ENCODE assay signal across 12 cellular contexts in the genomic region with DNA sequence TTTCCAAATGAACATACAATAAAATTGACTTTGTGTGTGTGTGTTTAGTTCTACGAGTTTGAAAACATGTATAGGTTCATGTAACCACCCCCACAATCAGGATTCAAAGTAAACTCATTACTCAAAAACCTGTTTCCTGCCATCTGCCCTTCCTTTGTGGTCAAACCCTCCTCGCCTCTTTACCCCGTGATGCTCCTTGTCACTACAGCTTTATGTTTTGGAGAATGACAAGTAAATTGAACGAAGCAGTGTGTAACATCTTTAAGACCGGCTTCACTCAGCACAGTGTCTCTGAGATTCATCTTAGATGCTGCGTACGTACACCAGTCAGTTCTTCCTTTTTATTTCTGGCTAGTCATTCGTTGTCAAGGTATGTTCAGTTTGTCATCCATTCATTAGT. TPM values are rescaled to one million over a fixed set of nuclear protein-coding genes. Genes with fewer than 3 reads are reported as not detected.
DNase-seq lines count a peak whose midpoint lies in the region; ATAC-seq and TF ChIP-seq lines count a peak whose summit lies in the region.
"Had no signal": no experiment of that assay in that cellular context is flagged by ENCODE, and none has a peak within 500 bp of the region (broad histone marks: within the 10 kb centered on the region; RNA-seq: fewer than 3 reads in every experiment).

No MANE protein-coding gene starts in this region.

- no peak for TF ChIP-seq POLR2A in uterus (IDR thresholded peaks at IDR 0.05)

- no peak overlapping the region for H3K4me3 ChIP-seq in uterus
- H3K4me3 ChIP-seq: K562, suprapubic skin had no signal

- no peaks in the 10 kb centered on the region for H3K27me3 ChIP-seq in CD4-positive, alpha-beta T cell (ENCODE audit: control insufficient read depth, insufficient read depth, low read length)
- H3K27me3 ChIP-seq in uterus: no peaks in the 10 kb centered on the region

- H3K27me3 Mint-ChIP-seq in CD4-positive, alpha-beta T cell: no peaks in the 10 kb centered on the region
- no peaks in the 10 kb centered on the region for H3K27me3 Mint-ChIP-seq in natural killer cell treated with Interleukin-12 subunit alpha and Interleukin-12 subunit beta and Interleukin-15 and Interleukin-18, amount 100 ng/mL, for 72 hours

- no peaks in the 10 kb centered on the region for H3K36me3 ChIP-seq in KOPT-K1 (ENCODE audit: insufficient read depth, low read length)
- no peaks in the 10 kb centered on the region for H3K36me3 ChIP-seq in uterus
- H3K36me3 ChIP-seq: suprapubic skin had no signal

- H3K27ac Mint-ChIP-seq in CD4-positive, alpha-beta T cell: peak overlapping the region; percentile 34
- peak overlapping the region; percentile 70 to 89 for H3K27ac Mint-ChIP-seq in natural killer cell treated with Interleukin-12 subunit alpha and Interleukin-12 subunit beta and Interleukin-15 and Interleukin-18, amount 100 ng/mL, for 72 hours

- peaks cover 3% of the 10 kb centered on the region for H3K9me3 Mint-ChIP-seq in CD4-positive, alpha-beta T cell
- peaks cover 3% of the 10 kb centered on the region for H3K9me3 Mint-ChIP-seq in natural killer cell treated with Interleukin-12 subunit alpha and Interleukin-12 subunit beta and Interleukin-15 and Interleukin-18, amount 100 ng/mL, for 72 hours

- no peak for TF ChIP-seq CTCF in CD4-positive, alpha-beta T cell (IDR thresholded peaks at IDR 0.05)
- TF ChIP-seq CTCF in uterus (IDR thresholded peaks at IDR 0.05): no peak

- peaks cover 39% of the 10 kb centered on the region for H3K4me1 Mint-ChIP-seq in CD4-positive, alpha-beta T cell (ENCODE audit: low read depth)
- H3K4me1 Mint-ChIP-seq in natural killer cell treated with Interleukin-12 subunit alpha and Interleukin-12 subunit beta and Interleukin-15 and Interleukin-18, amount 100 ng/mL, for 72 hours (ENCODE audit: low read depth in 2 of 2): peaks cover 36 to 37% of the 10 kb centered on the region in 2 donors

- no peaks in the 10 kb centered on the region for H3K9me3 ChIP-seq in CD4-positive, alpha-beta T cell (ENCODE audit: control insufficient read depth, low read length)
- H3K9me3 ChIP-seq in KOPT-K1 (ENCODE audit: insufficient read depth, low read length, poor library complexity, severe bottlenecking): peaks cover 15% of the 10 kb centered on the region
- no peaks in the 10 kb centered on the region for H3K9me3 ChIP-seq in uterus
- H3K9me3 ChIP-seq: suprapubic skin had no signal

- CTCF ChIA-PET in CD4-positive, alpha-beta T cell (lab: Charles Lee): interaction anchor here (1.2 to 2.4 kb wide), 2 partner anchors 31 to 112 kb away, joined by 3 to 12 read pairs; no protein-coding TSS in a partner anchor

- peak in 5 of 10 experiments; percentile 11 to 34 (median 25) for DNase-seq in CD4-positive, alpha-beta T cell
- peak; percentile 18 for DNase-seq in activated T-cell treated with anti-CD3 and anti-CD28 coated beads for 48 hours (ENCODE audit: low read depth)
- DNase-seq in natural killer cell treated with Interleukin-12 subunit alpha and Interleukin-12 subunit beta and Interleukin-15 and Interleukin-18, amount 100 ng/mL, for 72 hours (ENCODE audit: low spot score): no peak
- DNase-seq in NCI-H1105 (lab: John Stamatoyannopoulos, UW): no peak
- no peak for DNase-seq in HPDE6-E6E7 (ENCODE audit: extremely low spot score)
- DNase-seq in uterus: no peak
- DNase-seq: NCI-H446 treated with DMSO at 0.1 percent for 48 hours, Right ventricle myocardium superior had no signal

- H3K36me3 Mint-ChIP-seq in CD4-positive, alpha-beta T cell (ENCODE audit: low read depth): no peaks in the 10 kb centered on the region
- H3K36me3 Mint-ChIP-seq in natural killer cell treated with Interleukin-12 subunit alpha and Interleukin-12 subunit beta and Interleukin-15 and Interleukin-18, amount 100 ng/mL, for 72 hours: peaks cover 8% of the 10 kb centered on the region

- H3K4me1 ChIP-seq in uterus: no peaks in the 10 kb centered on the region
- H3K4me1 ChIP-seq: suprapubic skin had no signal

- H3K27ac ChIP-seq in CD4-positive, alpha-beta T cell (ENCODE audit: low read depth, low read length): no peak overlapping the region
- peak overlapping the region; percentile 57 for H3K27ac ChIP-seq in KOPT-K1 (ENCODE audit: low read depth, low read length, poor library complexity, severe bottlenecking)
- H3K27ac ChIP-seq in uterus: no peak overlapping the region
- H3K27ac ChIP-seq: suprapubic skin had no signal

- POLR2A ChIA-PET in CD4-positive, alpha-beta T cell (lab: Charles Lee): interaction anchor here (1.1 to 2.2 kb wide), 5 partner anchors 25 to 133 kb away, joined by 3 to 10 read pairs (median 5); no protein-coding TSS in a partner anchor

- peak; percentile 93 for ATAC-seq in CD4-positive, alpha-beta T cell (ENCODE audit: poor library complexity)
- peak; percentile 78 to 93 for ATAC-seq in natural killer cell treated with Interleukin-12 subunit alpha and Interleukin-12 subunit beta and Interleukin-15 and Interleukin-18, amount 100 ng/mL, for 72 hours
- ATAC-seq in HG02973 (IDR thresholded peaks at IDR 0.05; ENCODE audit: unreplicated experiment): no peak
- ATAC-seq: K562 had no signal

- H3K4me3 Mint-ChIP-seq in CD4-positive, alpha-beta T cell: peak overlapping the region; percentile 46
- H3K4me3 Mint-ChIP-seq in natural killer cell treated with Interleukin-12 subunit alpha and Interleukin-12 subunit beta and Interleukin-15 and Interleukin-18, amount 100 ng/mL, for 72 hours: peak overlapping the region; percentile 83

- intact Hi-C loops in CD4-positive, alpha-beta T cell (cut with DNase I, micrococcal nuclease): no loop called here
- intact Hi-C loops in uterus (cut with DNase I; ENCODE audit: low total_unique reads): no loop called here

RNA-seq across cellular contexts. Expression of gene MKI67, which starts 54.6 kb away (rescaled TPM):
- total RNA-seq in CD4-positive, alpha-beta T cell: 1 to 10 TPM in 1 of 2 experiments, under 1 TPM in 1; 0.92 to 1.2 TPM
- 100 to 1,000 TPM; 141 to 270 TPM for total RNA-seq in natural killer cell treated with Interleukin-12 subunit alpha and Interleukin-12 subunit beta and Interleukin-15 and Interleukin-18, amount 100 ng/mL, for 72 hours
- total RNA-seq in uterus: 10 to 100 TPM in 1 of 4 donors, under 1 TPM in 3; under 0.01 to 16.9 (median 0.56) TPM

Comparison
In these comparisons a context has a peak if more than half of its experiments do, and no peak if none do; other contexts are left out.
1. RNA of gene MKI67, which starts 54.6 kb away (total RNA-seq): 141 to 270 TPM in natural killer cell treated with Interleukin-12 subunit alpha and Interleukin-12 subunit beta and Interleukin-15 and Interleukin-18, amount 100 ng/mL, for 72 hours; 0.92 to 1.2 TPM in CD4-positive, alpha-beta T cell and under 0.01 to 16.9 TPM in uterus; every median in the first group is over 4 times any median in the second.